ENCODE assay signal across 17 cellular contexts in the genomic region with DNA sequence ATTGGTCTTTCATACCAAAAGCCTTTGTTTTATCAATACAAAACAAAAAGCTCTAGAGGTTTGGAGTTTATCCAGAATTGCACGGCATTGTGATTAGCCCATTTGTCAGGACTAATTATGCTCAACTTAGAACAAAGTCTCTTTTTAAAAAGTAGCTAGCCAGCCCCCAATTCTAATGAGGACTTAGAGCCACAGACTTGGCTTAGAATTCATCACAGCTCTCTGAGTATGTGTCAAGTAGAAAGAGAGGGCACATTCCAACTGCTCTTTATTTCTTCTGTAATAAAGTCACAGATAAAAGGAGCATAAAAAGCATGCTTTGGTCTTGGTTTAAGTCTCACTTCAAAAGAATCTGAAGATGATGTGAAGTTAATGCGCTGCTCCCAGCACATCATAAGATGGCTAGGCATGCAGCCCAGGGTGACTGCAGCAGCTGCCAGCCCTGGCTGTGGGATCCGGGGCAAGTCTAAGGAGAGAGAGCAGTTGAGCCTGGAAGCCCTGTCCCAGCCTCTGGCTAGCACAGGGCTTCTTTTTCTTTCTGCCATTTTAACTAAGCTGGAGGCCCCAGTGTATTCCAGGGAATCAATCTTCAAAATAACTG.
DNase-seq lines count a peak whose midpoint lies in the region; ATAC-seq and TF ChIP-seq lines count a peak whose summit lies in the region.
"Had no signal": no experiment of that assay in that cellular context is flagged by ENCODE, and none has a peak within 500 bp of the region (broad histone marks: within the 10 kb centered on the region; RNA-seq: fewer than 3 reads in every experiment).

No MANE protein-coding gene starts in this region.

- WGBS in stomach, 5 donors: 55 to 62% (median 58%) methylated on average over 3 of the region's 3 CpGs

- no peak for TF ChIP-seq CTCF in astrocyte of the spinal cord (IDR thresholded peaks at IDR 0.05; ENCODE audit: low read depth, low read length)
- TF ChIP-seq CTCF in stomach (IDR thresholded peaks at IDR 0.05): no peak
- no peak for TF ChIP-seq CTCF in CD14-positive monocyte (IDR thresholded peaks at IDR 0.05)
- TF ChIP-seq CTCF in tibial artery (IDR thresholded peaks at IDR 0.05): no peak

- in situ Hi-C loops in astrocyte of the spinal cord (cut with HindIII; ENCODE audit: low sequenced_read_pairs): no loop called here

- H3K27me3 ChIP-seq in stomach: no peaks in the 10 kb centered on the region
- H3K27me3 ChIP-seq in tibial artery: no peaks in the 10 kb centered on the region
- H3K27me3 ChIP-seq: BLaER1, heart left ventricle had no signal

- intact Hi-C loops in stomach (cut with DNase I; ENCODE audit: low total_unique reads) (no loop called here), left cardiac atrium (cut with DNase I) (no loop called here), CD14-positive monocyte (cut with micrococcal nuclease) (no loop called here), tibial artery (cut with DNase I; ENCODE audit: low total_unique reads) (no loop called here)

- H3K9me3 ChIP-seq in stomach (peaks cover 0 to 26% (median 8%) of the 10 kb centered on the region in 4 donors), tibial artery (no peaks in the 10 kb centered on the region)
- H3K9me3 ChIP-seq: BLaER1, heart left ventricle had no signal

- H3K4me3 ChIP-seq in astrocyte of the spinal cord (ENCODE audit: low read depth, low read length) (no peak overlapping the region), stomach (no peak overlapping the region), tibial artery (no peak overlapping the region)
- H3K4me3 ChIP-seq: BLaER1, heart left ventricle had no signal

- no peak overlapping the region for H3K27ac ChIP-seq in stomach
- H3K27ac ChIP-seq in tibial artery: no peak overlapping the region
- H3K27ac ChIP-seq: BLaER1, heart left ventricle had no signal

- H3K36me3 ChIP-seq in stomach (no peaks in the 10 kb centered on the region), tibial artery (no peaks in the 10 kb centered on the region)
- H3K36me3 ChIP-seq: BLaER1, heart left ventricle had no signal

- no peaks in the 10 kb centered on the region for H3K4me1 Mint-ChIP-seq in CD14-positive monocyte
- H3K4me1 Mint-ChIP-seq: activated B cell treated with CpG ODN at 0.5 μM for 24 hours had no signal

- DNase-seq in GM03348 (ENCODE audit: low spot score): peak; percentile 10
- peak; percentile 89 for DNase-seq in astrocyte of the spinal cord (ENCODE audit: low read depth, low spot score)
- peak; percentile 19 for DNase-seq in iris pigment epithelial cell (ENCODE audit: low read depth)
- DNase-seq in retina: peak; percentile 82
- DNase-seq in stomach: no peak
- no peak for DNase-seq in left cardiac atrium
- no peak for DNase-seq in CD14-positive monocyte (ENCODE audit: low spot score)
- DNase-seq in tibial artery: no peak
- DNase-seq: activated B cell treated with CpG ODN at 0.5 μM for 24 hours; activated naive CD4-positive, alpha-beta T cell treated with anti-CD3 and anti-CD28 coated beads, Interleukin-2, amount 50 U/mL, for 16 hours; central memory CD4-positive, alpha-beta T cell; heart left ventricle; left ventricle myocardium superior; NCI-H2029; NCI-H774; RPMI8226 had no signal

- H3K4me3 Mint-ChIP-seq in CD14-positive monocyte: no peak overlapping the region
- H3K4me3 Mint-ChIP-seq: activated B cell treated with CpG ODN at 0.5 μM for 24 hours had no signal

- H3K27me3 Mint-ChIP-seq in CD14-positive monocyte (ENCODE audit: low read depth in 3 of 3): peaks cover 0 to 4% (median 0%) of the 10 kb centered on the region in 3 donors
- H3K27me3 Mint-ChIP-seq: activated B cell treated with CpG ODN at 0.5 μM for 24 hours had no signal

- H3K4me1 ChIP-seq in stomach (no peaks in the 10 kb centered on the region), tibial artery (no peaks in the 10 kb centered on the region)
- H3K4me1 ChIP-seq: BLaER1, heart left ventricle had no signal

- ATAC-seq in left cardiac atrium: no peak
- ATAC-seq: left ventricle myocardium superior had no signal

- peaks cover 2 to 17% (median 5%) of the 10 kb centered on the region in 7 donors for H3K9me3 Mint-ChIP-seq in CD14-positive monocyte

- TF ChIP-seq EP300 in stomach (IDR thresholded peaks at IDR 0.05): no peak

- no peaks in the 10 kb centered on the region for H3K36me3 Mint-ChIP-seq in CD14-positive monocyte

- no peak overlapping the region for H3K27ac Mint-ChIP-seq in CD14-positive monocyte
- H3K27ac Mint-ChIP-seq: activated B cell treated with CpG ODN at 0.5 μM for 24 hours had no signal

- TF ChIP-seq POLR2A in stomach (IDR thresholded peaks at IDR 0.05): no peak

Comparison
In these comparisons a context has a peak if more than half of its experiments do, and no peak if none do; other contexts are left out.
1. DNase-seq: peak in GM03348 (single experiment), astrocyte of the spinal cord (single experiment), iris pigment epithelial cell (single experiment) and retina (single experiment); none in stomach (single experiment), left cardiac atrium (single experiment), CD14-positive monocyte (single experiment) and tibial artery (0 of 2).